ENCODE assay signal across 28 cellular contexts in the genomic region with DNA sequence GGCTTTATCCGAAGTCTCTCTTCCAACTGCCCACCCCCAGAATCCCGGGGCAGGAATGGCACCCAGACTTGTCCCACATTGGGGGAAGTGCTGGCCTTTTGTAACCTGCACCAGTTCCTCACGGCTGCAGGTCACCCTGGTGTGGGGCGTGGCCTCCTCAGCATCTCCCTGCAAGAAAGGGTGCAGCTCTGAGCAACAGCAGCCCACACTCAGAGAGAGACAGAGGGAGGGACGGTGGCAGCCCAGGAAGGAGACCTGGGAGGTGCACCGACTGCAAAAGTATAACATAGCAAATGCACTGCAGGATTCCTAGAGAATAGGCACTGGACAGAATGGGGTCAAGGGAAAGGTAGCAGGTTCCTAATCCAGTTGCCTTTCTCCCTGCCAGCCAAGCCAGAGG.
"Had no signal": no experiment of that assay in that cellular context is flagged by ENCODE, and none has a peak within 500 bp of the region (broad histone marks: within the 10 kb centered on the region; RNA-seq: fewer than 3 reads in every experiment).

No MANE protein-coding gene starts in this region.

- H3K4me1 ChIP-seq: stomach, suprapubic skin, testis, thyroid gland, tibial artery, tibial nerve, transverse colon, upper lobe of left lung, upper lobe of right lung, uterus, vagina had no signal

- H3K4me3 ChIP-seq: stomach, suprapubic skin, testis, thoracic aorta, thyroid gland, tibial artery, tibial nerve, transverse colon, upper lobe of left lung, upper lobe of right lung, uterus, vagina had no signal

- H3K4me1 Mint-ChIP-seq: stimulated activated effector memory CD8-positive, alpha-beta T cell treated with anti-CD3 and anti-CD28 coated beads, Interleukin-12 subunit alpha, Interleukin-12 subunit beta, amount 100 ng/mL, for 72 hours had no signal

- H3K36me3 Mint-ChIP-seq: stimulated activated effector memory CD8-positive, alpha-beta T cell treated with anti-CD3 and anti-CD28 coated beads, Interleukin-12 subunit alpha, Interleukin-12 subunit beta, amount 100 ng/mL, for 72 hours; stimulated activated memory B cell treated with anti-CD40 and anti-IgM and Interleukin-4, amounts not matched to agents 10 μg/mL and 1 μg/mL and 100 μg/mL, for 72 hours; stimulated activated naive B cell treated with anti-CD40 and anti-IgM and Interleukin-4, amounts not matched to agents 10 μg/mL and 1 μg/mL and 100 μg/mL, for 72 hours; type B pancreatic cell had no signal

- H3K36me3 ChIP-seq: stomach, suprapubic skin, thoracic aorta, thyroid gland, tibial artery, tibial nerve, transverse colon, upper lobe of left lung, upper lobe of right lung, uterus, vagina had no signal

- H3K27me3 Mint-ChIP-seq: stimulated activated naive CD8-positive, alpha-beta T cell treated with anti-CD3 and anti-CD28 coated beads, Interleukin-15, Interleukin-2, amounts not matched to agents 100 ng/mL and 50 ng/mL, for 24 hours had no signal

- DNase-seq: stimulated activated CD4-positive, alpha-beta T cell treated with anti-CD3 and anti-CD28 coated beads, Interleukin-2, amount 100 ng/mL, for 48 hours; stimulated activated CD4-positive, alpha-beta T cell treated with anti-CD3 and anti-CD28 coated beads, Interleukin-4, amount 100 ng/mL, for 1 hour; stimulated activated CD4-positive, alpha-beta T cell treated with anti-CD3 and anti-CD28 coated beads, Interleukin-4, amount 100 ng/mL, for 24 hours; stimulated activated CD4-positive, alpha-beta T cell treated with anti-CD3 and anti-CD28 coated beads, Interleukin-4, amount 100 ng/mL, for 4 hours; stimulated activated CD8-positive, alpha-beta memory T cell treated with anti-CD3 and anti-CD28 coated beads, Interleukin-4, amount 100 ng/mL, for 48 hours; stimulated activated naive B cell treated with anti-CD40 and anti-IgM and Interleukin-4, amounts not matched to agents 10 μg/mL and 1 μg/mL and 100 μg/mL, for 72 hours; stimulated activated naive CD4-positive, alpha-beta T cell; stimulated activated naive CD4-positive, alpha-beta T cell treated with Interleukin-2 at 50 U/mL for 16 hours; stimulated activated naive CD8-positive, alpha-beta T cell treated with anti-CD3 and anti-CD28 coated beads, Interleukin-15, amount 100 ng/mL, for 72 hours; stimulated activated naive CD8-positive, alpha-beta T cell treated with anti-CD3 and anti-CD28 coated beads, Interleukin-15, Interleukin-2, amounts not matched to agents 100 U/mL and 50 U/mL, for 24 hours; stomach; substantia nigra; testis; thyroid gland; tibial artery; transverse colon; trophoblast cell; upper lobe of left lung; upper lobe of right lung; uterus had no signal

- H3K9me3 ChIP-seq: stomach, suprapubic skin, testis, thoracic aorta, thyroid gland, tibial artery, tibial nerve, transverse colon, upper lobe of left lung, upper lobe of right lung, uterus, vagina had no signal

- H3K27ac Mint-ChIP-seq: stimulated activated effector memory CD8-positive, alpha-beta T cell treated with anti-CD3 and anti-CD28 coated beads, Interleukin-12 subunit alpha, Interleukin-12 subunit beta, amount 100 ng/mL, for 72 hours; stimulated activated memory B cell treated with anti-CD40 and anti-IgM and Interleukin-4, amounts not matched to agents 10 μg/mL and 1 μg/mL and 100 μg/mL, for 72 hours; stimulated activated naive B cell treated with anti-CD40 and anti-IgM and Interleukin-4, amounts not matched to agents 10 μg/mL and 1 μg/mL and 100 μg/mL, for 72 hours; stimulated activated naive CD8-positive, alpha-beta T cell treated with anti-CD3 and anti-CD28 coated beads, Interleukin-15, amount 100 ng/mL, for 72 hours; stimulated activated naive CD8-positive, alpha-beta T cell treated with anti-CD3 and anti-CD28 coated beads, Interleukin-15, Interleukin-2, amounts not matched to agents 100 ng/mL and 50 ng/mL, for 24 hours; type B pancreatic cell had no signal

- H3K27ac ChIP-seq: stomach, suprapubic skin, testis, thoracic aorta, thyroid gland, tibial artery, tibial nerve, transverse colon, upper lobe of left lung, upper lobe of right lung, uterus, vagina had no signal

- H3K9me3 Mint-ChIP-seq: stimulated activated effector memory CD8-positive, alpha-beta T cell treated with anti-CD3 and anti-CD28 coated beads, Interleukin-12 subunit alpha, Interleukin-12 subunit beta, amount 100 ng/mL, for 72 hours; stimulated activated memory B cell treated with anti-CD40 and anti-IgM and Interleukin-4, amounts not matched to agents 10 μg/mL and 1 μg/mL and 100 μg/mL, for 72 hours; stimulated activated naive B cell treated with anti-CD40 and anti-IgM and Interleukin-4, amounts not matched to agents 10 μg/mL and 1 μg/mL and 100 μg/mL, for 72 hours; stimulated activated naive CD8-positive, alpha-beta T cell treated with anti-CD3 and anti-CD28 coated beads, Interleukin-15, amount 100 ng/mL, for 72 hours; stimulated activated naive CD8-positive, alpha-beta T cell treated with anti-CD3 and anti-CD28 coated beads, Interleukin-15, Interleukin-2, amounts not matched to agents 100 ng/mL and 50 ng/mL, for 24 hours; type B pancreatic cell had no signal

- H3K27me3 ChIP-seq: testis, thyroid gland, upper lobe of left lung, upper lobe of right lung, uterus, vagina had no signal

- H3K4me3 Mint-ChIP-seq: stimulated activated effector memory CD8-positive, alpha-beta T cell treated with anti-CD3 and anti-CD28 coated beads, Interleukin-12 subunit alpha, Interleukin-12 subunit beta, amount 100 ng/mL, for 72 hours; stimulated activated memory B cell treated with anti-CD40 and anti-IgM and Interleukin-4, amounts not matched to agents 10 μg/mL and 1 μg/mL and 100 μg/mL, for 72 hours; stimulated activated naive B cell treated with anti-CD40 and anti-IgM and Interleukin-4, amounts not matched to agents 10 μg/mL and 1 μg/mL and 100 μg/mL, for 72 hours; stimulated activated naive CD8-positive, alpha-beta T cell treated with anti-CD3 and anti-CD28 coated beads, Interleukin-15, amount 100 ng/mL, for 72 hours; stimulated activated naive CD8-positive, alpha-beta T cell treated with anti-CD3 and anti-CD28 coated beads, Interleukin-15, Interleukin-2, amounts not matched to agents 100 ng/mL and 50 ng/mL, for 24 hours; type B pancreatic cell had no signal

- ATAC-seq: stimulated activated effector memory CD8-positive, alpha-beta T cell treated with anti-CD3 and anti-CD28 coated beads, Interleukin-12 subunit alpha, Interleukin-12 subunit beta, amount 100 ng/mL, for 72 hours; stimulated activated memory B cell treated with anti-CD40 and anti-IgM and Interleukin-4, amounts not matched to agents 10 μg/mL and 1 μg/mL and 100 μg/mL, for 72 hours; stimulated activated naive B cell treated with anti-CD40 and anti-IgM and Interleukin-4, amounts not matched to agents 10 μg/mL and 1 μg/mL and 100 μg/mL, for 72 hours; stimulated activated naive CD8-positive, alpha-beta T cell treated with anti-CD3 and anti-CD28 coated beads, Interleukin-15, amount 100 ng/mL, for 72 hours; stimulated activated naive CD8-positive, alpha-beta T cell treated with anti-CD3 and anti-CD28 coated beads, Interleukin-15, Interleukin-2, amounts not matched to agents 100 U/mL and 50 U/mL, for 24 hours; upper lobe of right lung had no signal
